Comparison of ENCODE assay signal across 9 cellular contexts in genomic region chr2:237165405-237166276, GRCh38.
DNase-seq lines count a peak whose midpoint lies in the region; ATAC-seq and TF ChIP-seq lines count a peak whose summit lies in the region.
"Had no signal": no experiment of that assay in that cellular context is flagged by ENCODE, and none has a peak within 500 bp of the region (broad histone marks: within the 10 kb centered on the region; RNA-seq: fewer than 3 reads in every experiment).

No MANE protein-coding gene starts in this region.

- H3K4me3 ChIP-seq in breast epithelium: no peak overlapping the region
- H3K4me3 ChIP-seq in gastroesophageal sphincter: no peak overlapping the region
- no peak overlapping the region for H3K4me3 ChIP-seq in upper lobe of right lung

- peak; percentile 31 for TF ChIP-seq CTCF in MCF 10A (IDR thresholded peaks at IDR 0.05; ENCODE audit: unreplicated experiment)
- peak in 1 of 3 donors; percentile 25 for TF ChIP-seq CTCF in breast epithelium (IDR thresholded peaks at IDR 0.05)
- TF ChIP-seq CTCF in gastroesophageal sphincter (IDR thresholded peaks at IDR 0.05): peak; percentile 23 to 56 (median 32)
- peak; percentile 45 for TF ChIP-seq CTCF in upper lobe of right lung (IDR thresholded peaks at IDR 0.05)

- POLR2A ChIA-PET in MCF 10A (lab: Yijun Ruan, JAX): interaction anchor here (0.7 to 1.7 kb wide), 8 partner anchors 19 to 245 kb away, joined by 3 to 4 read pairs (median 3); no protein-coding TSS in a partner anchor
- POLR2A ChIA-PET in activated CD4-positive, alpha-beta memory T cell treated with anti-CD3 and anti-CD28 coated beads for 36 hours (lab: Charles Lee): no interaction called here

- intact Hi-C loops in MCF 10A (cut with micrococcal nuclease): loop anchor here (1.0 to 5.0 kb wide), 2 partner anchors 43 to 72 kb away; no protein-coding TSS in a partner anchor
- intact Hi-C loops in breast epithelium (cut with DNase I; ENCODE audit: low total_unique reads): no loop called here
- intact Hi-C loops in upper lobe of right lung (cut with DNase I): no loop called here
- intact Hi-C loops in activated CD4-positive, alpha-beta memory T cell treated with anti-CD3 and anti-CD28 coated beads for 36 hours (cut with micrococcal nuclease): no loop called here

- peak overlapping the region; percentile 2 for H3K27ac Mint-ChIP-seq in MCF 10A (ENCODE audit: low read depth, unreplicated experiment)
- no peak overlapping the region for H3K27ac Mint-ChIP-seq in activated CD4-positive, alpha-beta memory T cell treated with anti-CD3 and anti-CD28 coated beads for 36 hours
- H3K27ac Mint-ChIP-seq in activated naive CD4-positive, alpha-beta T cell treated with anti-CD3 and anti-CD28 coated beads, Interleukin-2, amount 10 ng/mL, durations not matched to agents 7 days and 5 days: no peak overlapping the region
- H3K27ac Mint-ChIP-seq: activated CD4-positive, alpha-beta memory T cell treated with anti-CD3 and anti-CD28 coated beads, Interleukin-2, amount 10 ng/mL, durations not matched to agents 7 days and 5 days had no signal

- H3K4me1 Mint-ChIP-seq in MCF 10A (ENCODE audit: insufficient read depth, unreplicated experiment): peaks cover 7% of the 10 kb centered on the region
- no peaks in the 10 kb centered on the region for H3K4me1 Mint-ChIP-seq in activated CD4-positive, alpha-beta memory T cell treated with anti-CD3 and anti-CD28 coated beads for 36 hours (ENCODE audit: low read depth)
- H3K4me1 Mint-ChIP-seq in activated naive CD4-positive, alpha-beta T cell treated with anti-CD3 and anti-CD28 coated beads, Interleukin-2, amount 10 ng/mL, durations not matched to agents 7 days and 5 days: no peaks in the 10 kb centered on the region
- H3K4me1 Mint-ChIP-seq: activated CD4-positive, alpha-beta memory T cell treated with anti-CD3 and anti-CD28 coated beads, Interleukin-2, amount 10 ng/mL, durations not matched to agents 7 days and 5 days had no signal

- H3K27me3 ChIP-seq in breast epithelium (no peaks in the 10 kb centered on the region), gastroesophageal sphincter (no peaks in the 10 kb centered on the region), upper lobe of right lung (no peaks in the 10 kb centered on the region)

- H3K36me3 Mint-ChIP-seq in MCF 10A (ENCODE audit: insufficient read depth, unreplicated experiment): peaks cover 6% of the 10 kb centered on the region
- no peaks in the 10 kb centered on the region for H3K36me3 Mint-ChIP-seq in activated CD4-positive, alpha-beta memory T cell treated with anti-CD3 and anti-CD28 coated beads for 36 hours
- no peaks in the 10 kb centered on the region for H3K36me3 Mint-ChIP-seq in activated naive CD4-positive, alpha-beta T cell treated with anti-CD3 and anti-CD28 coated beads, Interleukin-2, amount 10 ng/mL, durations not matched to agents 7 days and 5 days

- BruUV-seq in MCF 10A (replicated peaks; lab: Mats Ljungman, UMichigan): no TSS peak

- CTCF ChIA-PET in MCF 10A (lab: Yijun Ruan, JAX): interaction anchor here (0.6 to 2.1 kb wide), 20 partner anchors 9 to 409 kb away, joined by 3 to 20 read pairs (median 3); no protein-coding TSS in a partner anchor
- CTCF ChIA-PET in activated CD4-positive, alpha-beta memory T cell treated with anti-CD3 and anti-CD28 coated beads for 36 hours (lab: Charles Lee): interaction anchor here (0.6 to 2.1 kb wide), 13 partner anchors 9 to 406 kb away, joined by 3 to 12 read pairs (median 6); no protein-coding TSS in a partner anchor
- CTCF ChIA-PET in activated naive CD4-positive, alpha-beta T cell treated with anti-CD3 and anti-CD28 coated beads, Interleukin-2, amount 10 ng/mL, durations not matched to agents 7 days and 5 days (lab: Charles Lee): interaction anchor here (0.6 to 1.7 kb wide), 7 partner anchors 31 to 406 kb away, joined by 3 to 10 read pairs (median 3); no protein-coding TSS in a partner anchor

- no peak for TF ChIP-seq EP300 in gastroesophageal sphincter (IDR thresholded peaks at IDR 0.05)

- ATAC-seq in gastroesophageal sphincter (no peak), upper lobe of right lung (peak; percentile 72), GM18907 (IDR thresholded peaks at IDR 0.05; ENCODE audit: unreplicated experiment) (no peak)

- peak; percentile 55 for DNase-seq in MCF 10A (ENCODE audit: unreplicated experiment)
- no peak for DNase-seq in breast epithelium (ENCODE audit: low spot score in 2 of 2)
- peak; percentile 9 for DNase-seq in RKO (ENCODE audit: low spot score)
- DNase-seq in upper lobe of right lung: no peak
- DNase-seq in activated CD4-positive, alpha-beta memory T cell treated with anti-CD3 and anti-CD28 coated beads for 36 hours: no peak
- DNase-seq in activated naive CD4-positive, alpha-beta T cell treated with anti-CD3 and anti-CD28 coated beads, Interleukin-2, amount 10 ng/mL, durations not matched to agents 7 days and 5 days: no peak
- DNase-seq: activated CD4-positive, alpha-beta memory T cell treated with anti-CD3 and anti-CD28 coated beads, Interleukin-2, amount 10 ng/mL, durations not matched to agents 7 days and 5 days had no signal

- H3K27ac ChIP-seq in breast epithelium (peak overlapping the region in 1 of 2 donors; percentile 71), gastroesophageal sphincter (peak overlapping the region in 2 of 4 donors; percentile 21 to 54), upper lobe of right lung (no peak overlapping the region)

- H3K36me3 ChIP-seq in breast epithelium (no peaks in the 10 kb centered on the region), gastroesophageal sphincter (no peaks in the 10 kb centered on the region), upper lobe of right lung (no peaks in the 10 kb centered on the region)

- H3K27me3 Mint-ChIP-seq in MCF 10A (ENCODE audit: insufficient read depth, unreplicated experiment): no peaks in the 10 kb centered on the region
- H3K27me3 Mint-ChIP-seq in activated CD4-positive, alpha-beta memory T cell treated with anti-CD3 and anti-CD28 coated beads for 36 hours: peaks cover 5% of the 10 kb centered on the region
- H3K27me3 Mint-ChIP-seq in activated naive CD4-positive, alpha-beta T cell treated with anti-CD3 and anti-CD28 coated beads, Interleukin-2, amount 10 ng/mL, durations not matched to agents 7 days and 5 days: peaks cover 24% of the 10 kb centered on the region

- no peak for TF ChIP-seq POLR2A in breast epithelium (IDR thresholded peaks at IDR 0.05)
- no peak for TF ChIP-seq POLR2A in gastroesophageal sphincter (IDR thresholded peaks at IDR 0.05)

- no peaks in the 10 kb centered on the region for H3K4me1 ChIP-seq in breast epithelium
- peaks cover 0 to 16% (median 0%) of the 10 kb centered on the region in 3 donors for H3K4me1 ChIP-seq in gastroesophageal sphincter
- H3K4me1 ChIP-seq in upper lobe of right lung: peaks cover 3% of the 10 kb centered on the region

- no peak overlapping the region for H3K4me3 Mint-ChIP-seq in MCF 10A (ENCODE audit: unreplicated experiment)
- H3K4me3 Mint-ChIP-seq in activated CD4-positive, alpha-beta memory T cell treated with anti-CD3 and anti-CD28 coated beads for 36 hours: no peak overlapping the region
- no peak overlapping the region for H3K4me3 Mint-ChIP-seq in activated naive CD4-positive, alpha-beta T cell treated with anti-CD3 and anti-CD28 coated beads, Interleukin-2, amount 10 ng/mL, durations not matched to agents 7 days and 5 days
- H3K4me3 Mint-ChIP-seq: activated CD4-positive, alpha-beta memory T cell treated with anti-CD3 and anti-CD28 coated beads, Interleukin-2, amount 10 ng/mL, durations not matched to agents 7 days and 5 days had no signal

- H3K9me3 Mint-ChIP-seq in MCF 10A (ENCODE audit: unreplicated experiment): peaks cover 15% of the 10 kb centered on the region
- H3K9me3 Mint-ChIP-seq in activated CD4-positive, alpha-beta memory T cell treated with anti-CD3 and anti-CD28 coated beads for 36 hours: peaks cover 13% of the 10 kb centered on the region
- peaks cover 6% of the 10 kb centered on the region for H3K9me3 Mint-ChIP-seq in activated naive CD4-positive, alpha-beta T cell treated with anti-CD3 and anti-CD28 coated beads, Interleukin-2, amount 10 ng/mL, durations not matched to agents 7 days and 5 days

- H3K9me3 ChIP-seq in breast epithelium: no peaks in the 10 kb centered on the region
- H3K9me3 ChIP-seq in gastroesophageal sphincter: no peaks in the 10 kb centered on the region
- H3K9me3 ChIP-seq in upper lobe of right lung: no peaks in the 10 kb centered on the region

- WGBS in gastroesophageal sphincter (ENCODE audit: low coverage in 1 of 2), 2 donors: 88 to 92% methylated on average over 5 of the region's 5 CpGs

Comparison
In these comparisons a context has a peak if more than half of its experiments do, and no peak if none do; other contexts are left out.
1. DNase-seq: peak in MCF 10A (single experiment) and RKO (single experiment); none in breast epithelium (0 of 2), upper lobe of right lung (single experiment), activated CD4-positive, alpha-beta memory T cell treated with anti-CD3 and anti-CD28 coated beads for 36 hours (single experiment) and activated naive CD4-positive, alpha-beta T cell treated with anti-CD3 and anti-CD28 coated beads, Interleukin-2, amount 10 ng/mL, durations not matched to agents 7 days and 5 days (single experiment).